ENCODE assay signal across 21 cellular contexts in the genomic region with DNA sequence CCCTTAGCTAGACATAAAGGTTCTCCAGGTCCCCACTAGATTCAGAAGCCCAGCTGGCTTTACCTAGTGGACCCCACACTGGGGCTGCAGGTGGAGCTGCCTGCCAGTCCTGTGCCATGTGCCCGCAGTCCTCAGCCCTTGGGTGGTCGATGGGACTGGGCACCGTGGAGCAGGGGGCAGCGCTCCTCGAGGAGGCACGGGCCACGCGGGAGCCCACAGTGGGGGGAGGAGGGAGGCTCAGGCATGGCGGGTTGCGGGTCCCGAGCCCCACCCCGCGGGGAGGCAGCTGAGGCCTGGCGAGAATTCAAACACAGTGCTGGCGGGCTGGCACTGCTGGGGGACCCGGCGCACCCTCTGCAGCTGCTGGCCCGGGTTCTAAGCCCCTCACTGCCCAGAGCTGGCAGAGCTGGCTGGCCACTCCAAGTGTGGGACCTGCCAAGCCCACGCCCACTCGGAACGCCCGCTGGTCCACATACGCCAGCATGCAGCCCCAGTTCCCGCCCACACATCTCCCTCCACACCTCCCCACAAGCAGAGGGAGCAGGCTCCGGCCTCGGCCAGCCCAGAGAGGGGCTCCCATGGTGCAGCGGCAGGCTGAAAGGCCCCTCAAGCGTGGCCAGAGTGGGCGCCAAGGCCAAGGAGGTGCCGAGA.
"Had no signal": no experiment of that assay in that cellular context is flagged by ENCODE, and none has a peak within 500 bp of the region (broad histone marks: within the 10 kb centered on the region; RNA-seq: fewer than 3 reads in every experiment).

No MANE protein-coding gene starts in this region.

- DNase-seq: glutamatergic neuron; heart left ventricle; islet precursor cell; kidney glomerular epithelial cell; left cardiac atrium; left ventricle myocardium superior; mammary epithelial cell; mesenchymal stem cell; naive thymus-derived CD8-positive, alpha-beta T cell; occipital lobe; stimulated activated CD4-positive, alpha-beta T cell treated with anti-CD3 and anti-CD28 coated beads, Interleukin-12 subunit alpha, Interleukin-12 subunit beta, amount 100 ng/mL, for 4 hours; stimulated activated CD4-positive, alpha-beta T cell treated with anti-CD3 and anti-CD28 coated beads, Interleukin-15, amount 100 ng/mL, for 24 hours; stimulated activated CD4-positive, alpha-beta T cell treated with anti-CD3 and anti-CD28 coated beads, Interleukin-2, amount 100 ng/mL, for 24 hours; stimulated activated CD4-positive, alpha-beta T cell treated with anti-CD3 and anti-CD28 coated beads, Interleukin-4, amount 100 ng/mL, for 1 hour; stimulated activated naive B cell treated with anti-CD40 and anti-IgM and Interleukin-4, amounts not matched to agents 10 μg/mL and 1 μg/mL and 100 μg/mL, for 72 hours had no signal

- H3K4me3 Mint-ChIP-seq: naive thymus-derived CD8-positive, alpha-beta T cell; nephron; neural crest cell; stimulated activated naive B cell treated with anti-CD40 and anti-IgM and Interleukin-4, amounts not matched to agents 10 μg/mL and 1 μg/mL and 100 μg/mL, for 72 hours; stimulated activated naive CD8-positive, alpha-beta T cell treated with anti-CD3 and anti-CD28 coated beads, Interleukin-15, Interleukin-2, amounts not matched to agents 100 ng/mL and 50 ng/mL, for 24 hours had no signal

- H3K36me3 Mint-ChIP-seq: naive thymus-derived CD8-positive, alpha-beta T cell; stimulated activated naive B cell treated with anti-CD40 and anti-IgM and Interleukin-4, amounts not matched to agents 10 μg/mL and 1 μg/mL and 100 μg/mL, for 72 hours had no signal

- H3K27me3 Mint-ChIP-seq: naive thymus-derived CD8-positive, alpha-beta T cell; progenitor cell of endocrine pancreas; stimulated activated naive B cell treated with anti-CD40 and anti-IgM and Interleukin-4, amounts not matched to agents 10 μg/mL and 1 μg/mL and 100 μg/mL, for 72 hours; stimulated activated naive CD8-positive, alpha-beta T cell treated with anti-CD3 and anti-CD28 coated beads, Interleukin-15, Interleukin-2, amounts not matched to agents 100 ng/mL and 50 ng/mL, for 24 hours had no signal

- H3K4me1 Mint-ChIP-seq: naive thymus-derived CD8-positive, alpha-beta T cell; nephron; neural crest cell; stimulated activated naive B cell treated with anti-CD40 and anti-IgM and Interleukin-4, amounts not matched to agents 10 μg/mL and 1 μg/mL and 100 μg/mL, for 72 hours had no signal

- ATAC-seq: heart left ventricle; left cardiac atrium; left lobe of liver; left ventricle myocardium superior; naive thymus-derived CD8-positive, alpha-beta T cell; sciatic nerve; stimulated activated naive B cell treated with anti-CD40 and anti-IgM and Interleukin-4, amounts not matched to agents 10 μg/mL and 1 μg/mL and 100 μg/mL, for 72 hours had no signal

- H3K27ac Mint-ChIP-seq: naive thymus-derived CD8-positive, alpha-beta T cell; nephron; progenitor cell of endocrine pancreas; stimulated activated naive B cell treated with anti-CD40 and anti-IgM and Interleukin-4, amounts not matched to agents 10 μg/mL and 1 μg/mL and 100 μg/mL, for 72 hours; stimulated activated naive CD8-positive, alpha-beta T cell treated with anti-CD3 and anti-CD28 coated beads, Interleukin-15, Interleukin-2, amounts not matched to agents 100 ng/mL and 50 ng/mL, for 24 hours had no signal
